In genomic region chr4:4758708-4759107, GRCh38 we compare ENCODE assay signal across 21 cellular contexts.
A peak's percentile ranks its signal among the peaks of the same experiment; 100 is the strongest.
DNase-seq lines count a peak whose midpoint lies in the region; ATAC-seq and TF ChIP-seq lines count a peak whose summit lies in the region.
"Had no signal": no experiment of that assay in that cellular context is flagged by ENCODE, and none has a peak within 500 bp of the region (broad histone marks: within the 10 kb centered on the region; RNA-seq: fewer than 3 reads in every experiment).

No MANE protein-coding gene starts in this region.

- no peak overlapping the region for H3K27ac Mint-ChIP-seq in CD4-positive, alpha-beta T cell
- H3K27ac Mint-ChIP-seq: activated T-helper 2 cell treated with anti-CD3 and anti-CD28 coated beads, Interferon-gamma antibody, Interleukin-2, Interleukin-4, amounts not matched to agents 10 μg/mL and 5 μg/mL and 100 μg/mL, durations not matched to agents 14 hours and 24 hours and 36 hours; naive thymus-derived CD4-positive, alpha-beta T cell; stimulated activated memory B cell treated with anti-CD40 and anti-IgM and Interleukin-4, amounts not matched to agents 10 μg/mL and 1 μg/mL and 100 μg/mL, for 72 hours; type B pancreatic cell had no signal

- peak overlapping the region; percentile 33; the same call in 1 of the 2 replicates for H3K4me2 ChIP-seq in KMS-11

- no peak overlapping the region for H3K4me3 Mint-ChIP-seq in CD4-positive, alpha-beta T cell
- H3K4me3 Mint-ChIP-seq: naive thymus-derived CD4-positive, alpha-beta T cell; stimulated activated memory B cell treated with anti-CD40 and anti-IgM and Interleukin-4, amounts not matched to agents 10 μg/mL and 1 μg/mL and 100 μg/mL, for 72 hours; type B pancreatic cell had no signal

- H3K36me3 Mint-ChIP-seq in CD4-positive, alpha-beta T cell (ENCODE audit: low read depth) = no peaks in the 10 kb centered on the region
- H3K36me3 Mint-ChIP-seq: stimulated activated memory B cell treated with anti-CD40 and anti-IgM and Interleukin-4, amounts not matched to agents 10 μg/mL and 1 μg/mL and 100 μg/mL, for 72 hours; type B pancreatic cell had no signal

- H3K9ac ChIP-seq in KMS-11 = no peak overlapping the region

- H3K4me1 Mint-ChIP-seq in CD4-positive, alpha-beta T cell (ENCODE audit: low read depth) = peaks cover 4% of the 10 kb centered on the region

- no peaks in the 10 kb centered on the region for H3K79me2 ChIP-seq in KMS-11 (ENCODE audit: insufficient read depth, low read depth)

- ATAC-seq in GM19023 (IDR thresholded peaks at IDR 0.05; ENCODE audit: unreplicated experiment) (peak; percentile 41), HG02610 (IDR thresholded peaks at IDR 0.05; ENCODE audit: unreplicated experiment) (peak; percentile 30), Right ventricle myocardium superior (ENCODE audit: poor library complexity) (no peak)
- no peak for ATAC-seq in CD4-positive, alpha-beta T cell (ENCODE audit: poor library complexity)
- ATAC-seq: gastroesophageal sphincter; lower lobe of right lung; naive thymus-derived CD4-positive, alpha-beta T cell; stimulated activated memory B cell treated with anti-CD40 and anti-IgM and Interleukin-4, amounts not matched to agents 10 μg/mL and 1 μg/mL and 100 μg/mL, for 72 hours had no signal

- intact Hi-C loops in CD4-positive, alpha-beta T cell (cut with DNase I, micrococcal nuclease) = no loop called here
- intact Hi-C loops in Right ventricle myocardium superior (cut with DNase I) = no loop called here

- TF ChIP-seq CTCF in GM12864 (IDR thresholded peaks at IDR 0.05; ENCODE audit: low read depth, low read length, missing control alignments) = no peak
- no peak for TF ChIP-seq CTCF in KMS-11 (conservative IDR thresholded peaks at IDR 0.05; ENCODE audit: low read depth, low read length)
- no peak for TF ChIP-seq CTCF in CD4-positive, alpha-beta T cell (IDR thresholded peaks at IDR 0.05)

- H3K27ac ChIP-seq in KMS-11 = peak overlapping the region; percentile 65; the same call in 1 of the 2 replicates
- H3K27ac ChIP-seq in CD4-positive, alpha-beta T cell (ENCODE audit: low read depth, low read length) = no peak overlapping the region
- H3K27ac ChIP-seq: colonic mucosa, gastroesophageal sphincter, lower lobe of right lung, Peyer's patch, skin epidermis, WERI-Rb-1 had no signal

- H3K27me3 ChIP-seq in KMS-11 (ENCODE audit: insufficient read depth, low read depth) = no peaks in the 10 kb centered on the region
- no peaks in the 10 kb centered on the region for H3K27me3 ChIP-seq in CD4-positive, alpha-beta T cell (ENCODE audit: control insufficient read depth, insufficient read depth, low read length)
- H3K27me3 ChIP-seq: colonic mucosa, gastroesophageal sphincter, Peyer's patch had no signal

- H3K4me1 ChIP-seq in KMS-11 (ENCODE audit: low read depth, poor library complexity, severe bottlenecking) = peaks cover 20% of the 10 kb centered on the region
- H3K4me1 ChIP-seq: colonic mucosa, gastroesophageal sphincter, lower lobe of right lung, Peyer's patch had no signal

- H3K36me3 ChIP-seq in KMS-11 (ENCODE audit: insufficient read depth) = no peaks in the 10 kb centered on the region
- H3K36me3 ChIP-seq: colonic mucosa, gastroesophageal sphincter, lower lobe of right lung, Peyer's patch, WERI-Rb-1 had no signal

- CTCF ChIA-PET in CD4-positive, alpha-beta T cell (lab: Charles Lee) = no interaction called here

- no peaks in the 10 kb centered on the region for H4K20me1 ChIP-seq in KMS-11 (ENCODE audit: insufficient read depth)

- POLR2A ChIA-PET in CD4-positive, alpha-beta T cell (lab: Charles Lee) = no interaction called here

- DNase-seq in GM12864 (ENCODE audit: low read depth) (peak; percentile 76), MV-4-11 (lab: John Stamatoyannopoulos, UW) (no peak), Right ventricle myocardium superior (no peak)
- DNase-seq in stimulated activated CD8-positive, alpha-beta memory T cell treated with anti-CD3 and anti-CD28 coated beads, Interleukin-4, amount 100 ng/mL, for 48 hours = no peak
- DNase-seq in CD4-positive, alpha-beta T cell = no peak
- DNase-seq: ACHN; amygdala; colonic mucosa; lower lobe of right lung; naive thymus-derived CD4-positive, alpha-beta T cell; NCI-H748 treated with DMSO at 0.1 percent for 48 hours; Peyer's patch had no signal

- peaks cover 5% of the 10 kb centered on the region for H3K27me3 Mint-ChIP-seq in CD4-positive, alpha-beta T cell

- no peaks in the 10 kb centered on the region for H3K9me3 Mint-ChIP-seq in CD4-positive, alpha-beta T cell
- H3K9me3 Mint-ChIP-seq: activated T-helper 2 cell treated with anti-CD3 and anti-CD28 coated beads, Interferon-gamma antibody, Interleukin-2, Interleukin-4, amounts not matched to agents 10 μg/mL and 5 μg/mL and 100 μg/mL, durations not matched to agents 14 hours and 24 hours and 36 hours; stimulated activated memory B cell treated with anti-CD40 and anti-IgM and Interleukin-4, amounts not matched to agents 10 μg/mL and 1 μg/mL and 100 μg/mL, for 72 hours; type B pancreatic cell had no signal

- H3K9me3 ChIP-seq in CD4-positive, alpha-beta T cell (ENCODE audit: control insufficient read depth, low read length) = no peaks in the 10 kb centered on the region
- H3K9me3 ChIP-seq: colonic mucosa, gastroesophageal sphincter, lower lobe of right lung, Peyer's patch had no signal

- H2AFZ ChIP-seq in KMS-11 (ENCODE audit: low read depth) = no peak overlapping the region; the same call in 1 of the 2 replicates

- H3K4me3 ChIP-seq in GM12864 (ENCODE audit: low read depth, low read length) (no peak overlapping the region), KMS-11 (IDR thresholded peaks at IDR 0.05; ENCODE audit: insufficient read depth, low read depth, low read length) (no peak overlapping the region)
- H3K4me3 ChIP-seq: colonic mucosa, gastroesophageal sphincter, lower lobe of right lung, Peyer's patch, skin epidermis had no signal

Comparison
In these comparisons a context has a peak if more than half of its experiments do, and no peak if none do; other contexts are left out.
1. ATAC-seq: peak in GM19023 (single experiment) and HG02610 (single experiment); none in CD4-positive, alpha-beta T cell (single experiment) and Right ventricle myocardium superior (single experiment).